Comparison of ENCODE assay signal across 15 cellular contexts in genomic region chr20:40844285-40844684, GRCh38.
"Had no signal": no experiment of that assay in that cellular context is flagged by ENCODE, and none has a peak within 500 bp of the region (broad histone marks: within the 10 kb centered on the region; RNA-seq: fewer than 3 reads in every experiment).

No MANE protein-coding gene starts in this region.

- H3K36me3 ChIP-seq: adrenal gland, sigmoid colon, spleen, upper lobe of left lung had no signal

- H3K4me1 ChIP-seq: adrenal gland, sigmoid colon, spleen, upper lobe of left lung had no signal

- H3K4me3 ChIP-seq: adrenal gland, dorsolateral prefrontal cortex, lung, sigmoid colon, spleen, upper lobe of left lung had no signal

- H3K9me3 ChIP-seq: adrenal gland had no signal

- DNase-seq: activated CD4-positive, alpha-beta T cell treated with anti-CD3 and anti-CD28 coated beads for 4 hours; activated CD8-positive, alpha-beta memory T cell treated with anti-CD3 and anti-CD28 coated beads, Interleukin-2, amount 50 U/mL, for 4 hours; activated CD8-positive, alpha-beta T cell treated with anti-CD3 and anti-CD28 coated beads for 36 hours; activated effector memory CD4-positive, alpha-beta T cell treated with anti-CD3 and anti-CD28 coated beads, Interleukin-2, amount 50 U/mL, for 16 hours; activated T-cell treated with anti-CD3 and anti-CD28 coated beads, Interleukin-2, amount 50 U/mL, for 48 hours; adrenal gland; dorsolateral prefrontal cortex; erythroblast; left cardiac atrium; sigmoid colon; spleen; stimulated activated naive CD8-positive, alpha-beta T cell treated with anti-CD3 and anti-CD28 coated beads, Interleukin-15, amount 100 ng/mL, for 72 hours; upper lobe of left lung had no signal

- ATAC-seq: activated CD8-positive, alpha-beta T cell treated with anti-CD3 and anti-CD28 coated beads for 36 hours; left cardiac atrium; stimulated activated naive CD8-positive, alpha-beta T cell treated with anti-CD3 and anti-CD28 coated beads, Interleukin-15, amount 100 ng/mL, for 72 hours; WTC11 had no signal

- H3K27me3 ChIP-seq: adrenal gland, upper lobe of left lung had no signal

- H3K27ac ChIP-seq: adrenal gland, dorsolateral prefrontal cortex, sigmoid colon, spleen, upper lobe of left lung had no signal
